ENCODE assay signal across 28 cellular contexts in genomic region chr5:130164966-130165365, GRCh38.
DNase-seq lines count a peak whose midpoint lies in the region; ATAC-seq and TF ChIP-seq lines count a peak whose summit lies in the region.
"Had no signal": no experiment of that assay in that cellular context is flagged by ENCODE, and none has a peak within 500 bp of the region (broad histone marks: within the 10 kb centered on the region; RNA-seq: fewer than 3 reads in every experiment).

No MANE protein-coding gene starts in this region.

- no peak overlapping the region for H3K27ac ChIP-seq in mammary epithelial cell (ENCODE audit: insufficient read depth, low read depth, low read length)
- H3K27ac ChIP-seq: ascending aorta; BLaER1 treated with 17β-estradiol and CSF1 and Interleukin-3, amounts not matched to agents 10 nM and 100 nM; ovary; SK-N-MC had no signal

- CTCF ChIA-PET in mammary epithelial cell (lab: Charles Lee; ENCODE audit: low non-redundant PET) = no interaction called here

- H4K20me1 ChIP-seq in mammary epithelial cell (ENCODE audit: insufficient read depth, low read length) = no peaks in the 10 kb centered on the region
- H4K20me1 ChIP-seq: BLaER1 treated with 17β-estradiol and CSF1 and Interleukin-3, amounts not matched to agents 10 nM and 100 nM had no signal

- in situ Hi-C loops in mammary epithelial cell (cut with MboI; ENCODE audit: low sequenced_read_pairs in 2 of 2) = no loop called here

- H3K36me3 ChIP-seq in mammary epithelial cell (ENCODE audit: insufficient read depth, low read length) (no peaks in the 10 kb centered on the region), BE2C (no peaks in the 10 kb centered on the region)
- H3K36me3 ChIP-seq: ascending aorta; BLaER1 treated with 17β-estradiol and CSF1 and Interleukin-3, amounts not matched to agents 10 nM and 100 nM; ovary had no signal

- no peaks in the 10 kb centered on the region for H3K27me3 ChIP-seq in mammary epithelial cell (ENCODE audit: insufficient read depth, low read length)
- H3K27me3 ChIP-seq in BE2C = no peaks in the 10 kb centered on the region
- H3K27me3 ChIP-seq: ascending aorta; BLaER1 treated with 17β-estradiol and CSF1 and Interleukin-3, amounts not matched to agents 10 nM and 100 nM; dorsolateral prefrontal cortex; ovary had no signal

- no peak overlapping the region for H3K4me3 ChIP-seq in mammary epithelial cell (replicated peaks in 1 of 3; ENCODE audit: insufficient read depth in 1 of 3, low read depth in 2 of 3, low read length in 3 of 3)
- H3K4me3 ChIP-seq in fibroblast of villous mesenchyme (ENCODE audit: low read depth, low read length) = no peak overlapping the region
- no peak overlapping the region for H3K4me3 ChIP-seq in BE2C (ENCODE audit: low read depth, low read length)
- H3K4me3 ChIP-seq: ascending aorta; BLaER1 treated with 17β-estradiol and CSF1 and Interleukin-3, amounts not matched to agents 10 nM and 100 nM; dorsolateral prefrontal cortex; ovary; SK-N-MC had no signal

- no peak overlapping the region for H2AFZ ChIP-seq in mammary epithelial cell (ENCODE audit: low read depth, low read length)

- no peaks in the 10 kb centered on the region for H3K4me1 ChIP-seq in mammary epithelial cell (ENCODE audit: insufficient read depth, low read length)
- H3K4me1 ChIP-seq in BE2C = no peaks in the 10 kb centered on the region
- H3K4me1 ChIP-seq: BLaER1 treated with 17β-estradiol and CSF1 and Interleukin-3, amounts not matched to agents 10 nM and 100 nM had no signal

- 81% methylated on average over 2 of the region's 3 CpGs for WGBS in mammary epithelial cell (ENCODE audit: low coverage, missing lambda C conversion rate)

- DNase-seq in ELR (ENCODE audit: low read depth) (peak; percentile 8), NCI-H460 (ENCODE audit: extremely low read depth, low read depth) (peak; percentile 15), mammary epithelial cell (peak; percentile 8), fibroblast of villous mesenchyme (ENCODE audit: low read depth) (peak; percentile 13), BE2C (no peak), HuH-7 (ENCODE audit: low spot score) (no peak), NOMO-1 treated with DMSO at 0.1 percent for 48 hours (lab: John Stamatoyannopoulos, UW; ENCODE audit: unreplicated experiment) (no peak)
- DNase-seq: activated CD4-positive, alpha-beta memory T cell treated with anti-CD3 and anti-CD28 coated beads, Interleukin-2, amount 10 ng/mL, durations not matched to agents 7 days and 5 days; activated CD4-positive, CD25-positive, alpha-beta regulatory T cell treated with anti-CD3 and anti-CD28 coated beads, Interleukin-2, amount 50 U/mL, for 72 hours; activated CD8-positive, alpha-beta memory T cell treated with anti-CD3 and anti-CD28 coated beads, Interleukin-2, amount 50 U/mL, for 48 hours; cerebellar nuclear complex; DMS79 treated with DMSO at 0.1 percent for 48 hours; dorsolateral prefrontal cortex; foreskin melanocyte; Kasumi-1; NCI-H1048; NCI-H1930; NCI-H526; ovary; retina; RPMI8226; stimulated activated CD4-positive, alpha-beta T cell treated with anti-CD3 and anti-CD28 coated beads, Interleukin-2, amount 100 ng/mL, for 48 hours had no signal

- dilution Hi-C loops in mammary epithelial cell (cut with HindIII; ENCODE audit: low sequenced_read_pairs) = no loop called here

- BruUV-seq in mammary epithelial cell (replicated peaks; lab: Mats Ljungman, UMichigan) = no TSS peak

- no peak overlapping the region for H3K4me2 ChIP-seq in mammary epithelial cell (ENCODE audit: insufficient read depth, low read depth, low read length)
- H3K4me2 ChIP-seq: BLaER1 treated with 17β-estradiol and CSF1 and Interleukin-3, amounts not matched to agents 10 nM and 100 nM had no signal

- no peaks in the 10 kb centered on the region for H3K79me2 ChIP-seq in mammary epithelial cell (ENCODE audit: insufficient read depth, low read length)

- H3K9ac ChIP-seq in mammary epithelial cell (ENCODE audit: insufficient read depth, low read length) = no peak overlapping the region
- H3K9ac ChIP-seq: BLaER1 treated with 17β-estradiol and CSF1 and Interleukin-3, amounts not matched to agents 10 nM and 100 nM had no signal

- TF ChIP-seq CTCF in mammary epithelial cell (conservative IDR thresholded peaks at IDR 0.05 in 1 of 2, IDR thresholded peaks at IDR 0.05 in 1 of 2; ENCODE audit: extremely low read depth in 1 of 2, insufficient read depth in 1 of 2, low read depth in 1 of 2, low read length in 2 of 2) = no peak
- TF ChIP-seq CTCF in fibroblast of villous mesenchyme (IDR thresholded peaks at IDR 0.05; ENCODE audit: insufficient read depth, low read depth, low read length) = no peak
- TF ChIP-seq CTCF in BE2C (IDR thresholded peaks at IDR 0.05; ENCODE audit: low read depth, low read length) = no peak

- H3K9me3 ChIP-seq in mammary epithelial cell (replicated peaks; ENCODE audit: insufficient read depth, low read length) (no peaks in the 10 kb centered on the region), BE2C (no peaks in the 10 kb centered on the region)
- H3K9me3 ChIP-seq: ascending aorta, ovary had no signal

- intact Hi-C loops in mammary epithelial cell (cut with micrococcal nuclease) = no loop called here

- ATAC-seq in GM18511 (IDR thresholded peaks at IDR 0.05; ENCODE audit: unreplicated experiment) = no peak
- ATAC-seq: activated naive CD4-positive, alpha-beta T cell treated with anti-CD3 and anti-CD28 coated beads, Interleukin-2, amount 50 U/mL, for 72 hours; activated T-helper 17 cell treated with anti-CD3 and anti-CD28 coated beads, Interleukin-2, amount 50 U/mL, for 72 hours had no signal

Comparison
In these comparisons a context has a peak if more than half of its experiments do, and no peak if none do; other contexts are left out.
1. DNase-seq: peak in ELR (single experiment), NCI-H460 (single experiment), mammary epithelial cell (single experiment) and fibroblast of villous mesenchyme (single experiment); none in BE2C (single experiment), HuH-7 (single experiment) and NOMO-1 treated with DMSO at 0.1 percent for 48 hours (single experiment).